ENCODE assay signal across 25 cellular contexts in genomic region chr15:64742385-64742784, GRCh38. TPM values are rescaled to one million over a fixed set of nuclear protein-coding genes. Genes with fewer than 3 reads are reported as not detected.
DNase-seq lines count a peak whose midpoint lies in the region; ATAC-seq and TF ChIP-seq lines count a peak whose summit lies in the region.
"Had no signal": no experiment of that assay in that cellular context is flagged by ENCODE, and none has a peak within 500 bp of the region (broad histone marks: within the 10 kb centered on the region; RNA-seq: fewer than 3 reads in every experiment).

No MANE protein-coding gene starts in this region.

- ATAC-seq in Right ventricle myocardium inferior: peak; percentile 20
- ATAC-seq: stimulated activated effector memory CD8-positive, alpha-beta T cell treated with anti-CD3 and anti-CD28 coated beads, Interleukin-12 subunit alpha, Interleukin-12 subunit beta, amount 100 ng/mL, for 72 hours had no signal

- H3K9me3 ChIP-seq in uterus: no peaks in the 10 kb centered on the region
- H3K9me3 ChIP-seq: SJSA1, suprapubic skin had no signal

- H3K4me1 ChIP-seq in uterus: no peaks in the 10 kb centered on the region
- H3K4me1 ChIP-seq: parathyroid adenoma, SJSA1, suprapubic skin had no signal

- no peak for TF ChIP-seq CTCF in uterus (IDR thresholded peaks at IDR 0.05)

- no peaks in the 10 kb centered on the region for H3K36me3 ChIP-seq in uterus
- H3K36me3 ChIP-seq: SJSA1, suprapubic skin had no signal

- TF ChIP-seq POLR2A in uterus (IDR thresholded peaks at IDR 0.05): no peak

- H3K4me3 ChIP-seq in uterus: no peak overlapping the region
- H3K4me3 ChIP-seq: lung, SJSA1, suprapubic skin had no signal

- H3K27ac ChIP-seq in uterus: peak overlapping the region; percentile 19 to 27
- H3K27ac ChIP-seq: 22Rv1, parathyroid adenoma, SJSA1, suprapubic skin had no signal

- intact Hi-C loops in Right ventricle myocardium inferior (cut with DNase I): loop anchor here (5.0 kb wide), 1 partner anchor 35 kb away; the partner anchor contains the start of gene RBPMS2
- intact Hi-C loops in cardiac septum (cut with DNase I): no loop called here
- intact Hi-C loops in uterus (cut with DNase I; ENCODE audit: low total_unique reads): loop anchor here (5.0 kb wide), 1 partner anchor 65 kb away; no protein-coding TSS in a partner anchor

- DNase-seq in Right ventricle myocardium inferior (ENCODE audit: missing footprints): peak; percentile 60
- no peak for DNase-seq in cardiac septum (ENCODE audit: low spot score)
- peak; percentile 58 for DNase-seq in left kidney (ENCODE audit: low read depth, low spot score)
- DNase-seq in retina: peak; percentile 28
- DNase-seq in uterus: no peak
- no peak for DNase-seq in 8988T
- DNase-seq in NCI-H2107 treated with DMSO at 0.1 percent for 48 hours (lab: John Stamatoyannopoulos, UW; ENCODE audit: unreplicated experiment): no peak
- no peak for DNase-seq in germinal center (ENCODE audit: low spot score)
- DNase-seq: activated B cell treated with CpG ODN at 0.5 μM for 24 hours; activated CD4-positive, alpha-beta T cell treated with anti-CD3 and anti-CD28 coated beads, Interleukin-2, amount 50 U/mL, for 1 hour; activated effector memory CD4-positive, alpha-beta T cell treated with Interleukin-2 at 50 U/mL for 16 hours; activated T-cell treated with anti-CD3 and anti-CD28 coated beads, Interleukin-2, amount 50 U/mL, for 1 hour; DND-41; effector CD4-positive, alpha-beta T cell; IMR-90; MV-4-11; NCI-H446 treated with DMSO at 0.1 percent for 48 hours; NCI-H82 had no signal

- no peaks in the 10 kb centered on the region for H3K27me3 ChIP-seq in uterus
- H3K27me3 ChIP-seq: SJSA1, suprapubic skin had no signal

RNA-seq across cellular contexts. Expression of gene RBPMS2, which starts 33.0 kb away (rescaled TPM):
- total RNA-seq in Right ventricle myocardium inferior (255 TPM), cardiac septum (242 TPM), uterus (10 to 100 TPM in 1 of 4 donors, 1 to 10 TPM in 3; 1.5 to 58.4 (median 6.4) TPM)
- total RNA-seq: IMR-90, LHCN-M2 had no signal

Comparison
In these comparisons a context has a peak if more than half of its experiments do, and no peak if none do; other contexts are left out.
1. DNase-seq: peak in Right ventricle myocardium inferior (single experiment), left kidney (single experiment) and retina (single experiment); none in cardiac septum (single experiment), uterus (0 of 2), 8988T (single experiment), NCI-H2107 treated with DMSO at 0.1 percent for 48 hours (single experiment) and germinal center (single experiment).